In genomic region chr9:89970701-89971100, GRCh38 we compare ENCODE assay signal across 8 cellular contexts.
"Had no signal": no experiment of that assay in that cellular context is flagged by ENCODE, and none has a peak within 500 bp of the region (broad histone marks: within the 10 kb centered on the region; RNA-seq: fewer than 3 reads in every experiment).

No MANE protein-coding gene starts in this region.

- H3K9me3 ChIP-seq: HAP-1 had no signal

- H3K9ac ChIP-seq: GM23248 had no signal

- H3K4me1 ChIP-seq: HAP-1 had no signal

- ATAC-seq: HCT116, K562 had no signal

- H2AFZ ChIP-seq: GM23248 had no signal

- DNase-seq: H7, HFFc6, IMR-90, KG1 had no signal

- H3K4me3 ChIP-seq: GM23248, HAP-1, K562 had no signal

- H3K27ac ChIP-seq: GM23248 had no signal

- H3K36me3 ChIP-seq: HAP-1 had no signal
